ENCODE assay signal across 1 cellular context in genomic region chr1:109918077-109918606, GRCh38.
TF ChIP-seq lines count a peak whose summit lies in the region.

No MANE protein-coding gene starts in this region.

TF ChIP-seq in K562, 482 proteins besides CTCF, POLR2A, EP300 and RAD21 (continued from another document and continues in another):
- TF ChIP-seq RREB1 (CRISPR knock-in tag; IDR thresholded peaks at IDR 0.05) = 0 out of 2 replicates have a peak, but pooled peaks have one; percentile 28
- no peak for TF ChIP-seq PPARD (CRISPR knock-in tag; IDR thresholded peaks at IDR 0.05)
- 0 out of 4 replicates have a peak, but pooled peaks of 1 of the 2 experiments have one; percentile 62 for TF ChIP-seq SRF (CRISPR knock-in tag; IDR thresholded peaks at IDR 0.05)
- TF ChIP-seq ZNF785 (CRISPR knock-in tag; IDR thresholded peaks at IDR 0.05) = no peak
- peak; percentile 53 for TF ChIP-seq ASH1L (IDR thresholded peaks at IDR 0.05; ENCODE audit: borderline replicate concordance, low read depth, partially characterized antibody)
- no peak for TF ChIP-seq GMEB1 (CRISPR knock-in tag; IDR thresholded peaks at IDR 0.05)
- TF ChIP-seq L3MBTL2 (IDR thresholded peaks at IDR 0.05) = peak; percentile 93
- no peak for TF ChIP-seq BRCA1 (IDR thresholded peaks at IDR 0.05)
- TF ChIP-seq BRCA1 (CRISPR knock-in tag; IDR thresholded peaks at IDR 0.05) = no peak
- no peak for TF ChIP-seq ELK3 (CRISPR knock-in tag; IDR thresholded peaks at IDR 0.05)
- TF ChIP-seq NONO (IDR thresholded peaks at IDR 0.05; ENCODE audit: low read depth in 2 of 2, low read length in 1 of 2) = no peak
- no peak for TF ChIP-seq RBM22 (IDR thresholded peaks at IDR 0.05; ENCODE audit: low read depth, low read length, poor library complexity, severe bottlenecking)
- no peak for TF ChIP-seq SNIP1 (IDR thresholded peaks at IDR 0.05; ENCODE audit: low read depth)
- peak; percentile 98 for TF ChIP-seq DPF2 (IDR thresholded peaks at IDR 0.05)
- TF ChIP-seq TEAD2 (tag; IDR thresholded peaks at IDR 0.05) = no peak
- no peak for TF ChIP-seq RB1 (IDR thresholded peaks at IDR 0.05; ENCODE audit: low read depth)
- peak; percentile 95 to 97 for TF ChIP-seq TRIM24 (IDR thresholded peaks at IDR 0.05)
- no peak for TF ChIP-seq FOS (IDR thresholded peaks at IDR 0.05; ENCODE audit: extremely low read depth, insufficient read length)
- TF ChIP-seq TBL1XR1 (IDR thresholded peaks at IDR 0.05; ENCODE audit: low read length in 2 of 2) = peak; percentile 90 to 97
- no peak for TF ChIP-seq RBBP5 (IDR thresholded peaks at IDR 0.05; ENCODE audit: borderline replicate concordance, insufficient read depth, low read length, poor library complexity, severe bottlenecking)
- no peak for TF ChIP-seq ZBTB34 (CRISPR knock-in tag; IDR thresholded peaks at IDR 0.05)
- TF ChIP-seq GABPA (tag; conservative IDR thresholded peaks at IDR 0.05; ENCODE audit: low read depth) = peak; percentile 30; the same call in 1 of the 2 replicates
- no peak for TF ChIP-seq ILK (tag; IDR thresholded peaks at IDR 0.05; ENCODE audit: borderline replicate concordance, low read depth)
- no peak for TF ChIP-seq ZNF695 (CRISPR knock-in tag; IDR thresholded peaks at IDR 0.05)
- no peak for TF ChIP-seq EZH2 (IDR thresholded peaks at IDR 0.05; ENCODE audit: borderline replicate concordance, low read depth, low read length)
- TF ChIP-seq MXD1 (CRISPR knock-in tag; IDR thresholded peaks at IDR 0.05; ENCODE audit: borderline replicate concordance, poor library complexity, severe bottlenecking) = no peak
- no peak for TF ChIP-seq SIX5 (IDR thresholded peaks at IDR 0.05; ENCODE audit: borderline replicate concordance in 1 of 2, insufficient read depth in 1 of 2, low read depth in 1 of 2, low read length in 2 of 2)
- TF ChIP-seq HIVEP1 (CRISPR knock-in tag; IDR thresholded peaks at IDR 0.05) = no peak
- TF ChIP-seq E2F3 (CRISPR knock-in tag; IDR thresholded peaks at IDR 0.05) = no peak
- no peak for TF ChIP-seq ARHGAP35 (IDR thresholded peaks at IDR 0.05; ENCODE audit: partially characterized antibody)
- peak; percentile 73; the same call in 1 of the 2 replicates for TF ChIP-seq RUNX1 (IDR thresholded peaks at IDR 0.05; ENCODE audit: low read depth)
- peak in 1 of 2 experiments; percentile 99; a peak in 2 of 4 replicates for TF ChIP-seq HDAC1 (IDR thresholded peaks at IDR 0.05)
- TF ChIP-seq ZBTB7A (IDR thresholded peaks at IDR 0.05; ENCODE audit: borderline replicate concordance, control insufficient read depth, low read depth, low read length) = no peak
- TF ChIP-seq ZNF518B (CRISPR knock-in tag; IDR thresholded peaks at IDR 0.05) = no peak
- TF ChIP-seq KAT2B (IDR thresholded peaks at IDR 0.05; ENCODE audit: low read depth, low read length) = no peak
- peak; percentile 64; the same call in 1 of the 2 replicates for TF ChIP-seq TARDBP (IDR thresholded peaks at IDR 0.05)
- no peak for TF ChIP-seq ZNF407 (IDR thresholded peaks at IDR 0.05; ENCODE audit: low read depth)
- TF ChIP-seq NR2C2 (CRISPR knock-in tag; IDR thresholded peaks at IDR 0.05) = no peak
- TF ChIP-seq NR2C2 (tag; IDR thresholded peaks at IDR 0.05) = peak; percentile 59; the same call in 1 of the 2 replicates
